ENCODE assay signal across 8 cellular contexts in genomic region chr10:32957341-32958084, GRCh38. TPM values are rescaled to one million over a fixed set of nuclear protein-coding genes. Genes with fewer than 3 reads are reported as not detected.
DNase-seq lines count a peak whose midpoint lies in the region; ATAC-seq, FAIRE-seq and TF ChIP-seq lines count a peak whose summit lies in the region.

No MANE protein-coding gene starts in this region.

- peak overlapping the region; percentile 78 for H3K4me3 Mint-ChIP-seq in activated CD4-positive, alpha-beta T cell treated with anti-CD3 and anti-CD28 coated beads, Interleukin-2, amount 10 ng/mL, durations not matched to agents 7 days and 5 days
- H3K4me3 Mint-ChIP-seq in mesothelial cell of epicardium = peak overlapping the region; percentile 76
- H3K4me3 Mint-ChIP-seq in stimulated activated naive CD8-positive, alpha-beta T cell treated with anti-CD3 and anti-CD28 coated beads, Interleukin-15, amount 100 ng/mL, for 72 hours = peak overlapping the region; percentile 80 to 81

- ATAC-seq in GM19455 (IDR thresholded peaks at IDR 0.05; ENCODE audit: unreplicated experiment) (peak; percentile 22), HG03571 (IDR thresholded peaks at IDR 0.05; ENCODE audit: unreplicated experiment) (peak; percentile 22)
- peak; percentile 57 for ATAC-seq in stimulated activated naive CD8-positive, alpha-beta T cell treated with anti-CD3 and anti-CD28 coated beads, Interleukin-15, amount 100 ng/mL, for 72 hours

- H4K20me1 ChIP-seq in H1 (replicated peaks in 1 of 2; ENCODE audit: control insufficient read depth in 1 of 2, insufficient read depth in 2 of 2, low read length in 2 of 2) = peaks cover 0 to 11% of the 10 kb centered on the region in 2 experiments

- no peak overlapping the region for H4K91ac ChIP-seq in H1 (replicated peaks; ENCODE audit: insufficient read length, low read length)

- TF ChIP-seq POLR2A in H1 (IDR thresholded peaks at IDR 0.05; ENCODE audit: control extremely low read depth in 1 of 2, low read depth in 2 of 2, low read length in 2 of 2) = peak; percentile 20 to 44; a peak in 2 of 3 replicates

- H3K27me3 Mint-ChIP-seq in activated CD4-positive, alpha-beta T cell treated with anti-CD3 and anti-CD28 coated beads, Interleukin-2, amount 10 ng/mL, durations not matched to agents 7 days and 5 days = peaks cover 10% of the 10 kb centered on the region
- H3K27me3 Mint-ChIP-seq in mesothelial cell of epicardium (ENCODE audit: low read depth) = no peaks in the 10 kb centered on the region
- peaks cover 8% of the 10 kb centered on the region for H3K27me3 Mint-ChIP-seq in stimulated activated naive CD8-positive, alpha-beta T cell treated with anti-CD3 and anti-CD28 coated beads, Interleukin-15, amount 100 ng/mL, for 72 hours

- peak overlapping the region; percentile 71 to 96 (median 84) for H3K9ac ChIP-seq in H1 (replicated peaks in 1 of 4; ENCODE audit: extremely low read depth in 1 of 4, low read depth in 3 of 4, low read length in 3 of 4)

- no peak overlapping the region for H4K5ac ChIP-seq in H1 (ENCODE audit: insufficient read length, low read depth, low read length)

- H3K9me3 ChIP-seq in H1 (ENCODE audit: insufficient read depth in 2 of 2, low read depth in 1 of 2, low read length in 1 of 2) = no peaks in the 10 kb centered on the region

- peaks cover 29 to 67% of the 10 kb centered on the region in 2 experiments for H3K79me2 ChIP-seq in H1 (ENCODE audit: control insufficient read depth in 1 of 2, insufficient read depth in 2 of 2, low read length in 2 of 2)

- H3K4me1 Mint-ChIP-seq in activated CD4-positive, alpha-beta T cell treated with anti-CD3 and anti-CD28 coated beads, Interleukin-2, amount 10 ng/mL, durations not matched to agents 7 days and 5 days = peaks cover 53% of the 10 kb centered on the region
- peaks cover 58% of the 10 kb centered on the region for H3K4me1 Mint-ChIP-seq in mesothelial cell of epicardium
- peaks cover 47% of the 10 kb centered on the region for H3K4me1 Mint-ChIP-seq in stimulated activated naive CD8-positive, alpha-beta T cell treated with anti-CD3 and anti-CD28 coated beads, Interleukin-15, amount 100 ng/mL, for 72 hours

- no peaks in the 10 kb centered on the region for H3K9me3 Mint-ChIP-seq in activated CD4-positive, alpha-beta T cell treated with anti-CD3 and anti-CD28 coated beads, Interleukin-2, amount 10 ng/mL, durations not matched to agents 7 days and 5 days
- no peaks in the 10 kb centered on the region for H3K9me3 Mint-ChIP-seq in mesothelial cell of epicardium
- H3K9me3 Mint-ChIP-seq in stimulated activated naive CD8-positive, alpha-beta T cell treated with anti-CD3 and anti-CD28 coated beads, Interleukin-15, amount 100 ng/mL, for 72 hours = no peaks in the 10 kb centered on the region

- peaks cover 7% of the 10 kb centered on the region for H3K23me2 ChIP-seq in H1 (ENCODE audit: low read depth, low read length)

- H3K23ac ChIP-seq in H1 (ENCODE audit: insufficient read length) = no peak overlapping the region

- peak overlapping the region; percentile 83 for H3K27ac Mint-ChIP-seq in activated CD4-positive, alpha-beta T cell treated with anti-CD3 and anti-CD28 coated beads, Interleukin-2, amount 10 ng/mL, durations not matched to agents 7 days and 5 days
- H3K27ac Mint-ChIP-seq in mesothelial cell of epicardium = peak overlapping the region; percentile 75
- peak overlapping the region; percentile 42 to 67 for H3K27ac Mint-ChIP-seq in stimulated activated naive CD8-positive, alpha-beta T cell treated with anti-CD3 and anti-CD28 coated beads, Interleukin-15, amount 100 ng/mL, for 72 hours

- H2AK5ac ChIP-seq in H1 (ENCODE audit: low read depth, low read length) = no peak overlapping the region

- no peak for TF ChIP-seq RAD21 in H1 (IDR thresholded peaks at IDR 0.05 in 1 of 2, conservative IDR thresholded peaks at IDR 0.05 in 1 of 2; ENCODE audit: low read depth in 2 of 2, low read length in 2 of 2)

- peak overlapping the region; percentile 85; the same call in 1 of the 2 replicates for H2BK5ac ChIP-seq in H1 (ENCODE audit: low read depth, low read length)

- H2BK15ac ChIP-seq in H1 (ENCODE audit: low read length) = no peak overlapping the region

- no peak overlapping the region; the same call in 1 of the 2 replicates for H3K18ac ChIP-seq in H1 (ENCODE audit: extremely low read depth, low read length)

- H3K4me3 ChIP-seq in H1 (ENCODE audit: extremely low read depth in 1 of 4, insufficient read depth in 2 of 4, low read depth in 3 of 4, low read length in 4 of 4) = peak overlapping the region; percentile 74 to 95 (median 86)

- peaks cover 11% of the 10 kb centered on the region for H3K36me3 Mint-ChIP-seq in activated CD4-positive, alpha-beta T cell treated with anti-CD3 and anti-CD28 coated beads, Interleukin-2, amount 10 ng/mL, durations not matched to agents 7 days and 5 days (ENCODE audit: low read depth)
- no peaks in the 10 kb centered on the region for H3K36me3 Mint-ChIP-seq in mesothelial cell of epicardium

- H3K4ac ChIP-seq in H1 (replicated peaks; ENCODE audit: insufficient read length, low read depth, low read length) = no peak overlapping the region

- H3K14ac ChIP-seq in H1 (ENCODE audit: insufficient read length) = no peak overlapping the region

- no peak for TF ChIP-seq EP300 in H1 (IDR thresholded peaks at IDR 0.05; ENCODE audit: borderline replicate concordance in 1 of 2, low read depth in 2 of 2, low read length in 2 of 2)

- H4K8ac ChIP-seq in H1 (ENCODE audit: extremely low read depth, insufficient read depth, low read length) = peak overlapping the region; percentile 72

- H2BK20ac ChIP-seq in H1 (ENCODE audit: low read length) = no peak overlapping the region

- no peak overlapping the region for H2BK120ac ChIP-seq in H1 (replicated peaks; ENCODE audit: low read depth, low read length)

- H3K36me3 ChIP-seq in H1 (ENCODE audit: control insufficient read depth in 2 of 4, insufficient read depth in 4 of 4, low read length in 3 of 4) = peaks cover 0 to 4% (median 0%) of the 10 kb centered on the region in 4 experiments; a peak in 1 of 8 replicates

- peak overlapping the region; percentile 97; the same call in 1 of the 2 replicates for H3K27ac ChIP-seq in H1 (ENCODE audit: low read depth, low read length)

- POLR2A ChIA-PET in activated CD4-positive, alpha-beta T cell treated with anti-CD3 and anti-CD28 coated beads, Interleukin-2, amount 10 ng/mL, durations not matched to agents 7 days and 5 days (lab: Charles Lee) = interaction anchor here (1.3 kb wide), 1 partner anchor 23 kb away, joined by 6 read pairs; no protein-coding TSS in a partner anchor
- POLR2A ChIA-PET in H1 (lab: Charles Lee; ENCODE audit: partially characterized antibody) = interaction anchor here (1.0 to 4.8 kb wide), 8 partner anchors 10 to 51 kb away, joined by 3 to 26 read pairs (median 8); no protein-coding TSS in a partner anchor

- H2BK12ac ChIP-seq in H1 (ENCODE audit: low read depth, low read length) = no peak overlapping the region

- peak overlapping the region; percentile 23 for H3K56ac ChIP-seq in H1 (replicated peaks; ENCODE audit: insufficient read length, low read depth, low read length)

- WGBS in H1 (ENCODE audit: extremely low coverage in 1 of 2, insufficient coverage in 1 of 2, insufficient read length in 1 of 2, insufficient replicate concordance in 2 of 2, low coverage in 1 of 2, low lambda C conversion rate in 2 of 2, missing lambda C conversion rate in 1 of 2), 2 experiments = 5% methylated on average over 30 of the region's 87 CpGs; no CpG with 5 or more reads in 1 of the 2 experiments

- H3K79me1 ChIP-seq in H1 (ENCODE audit: low read depth, low read length) = no peaks in the 10 kb centered on the region

- FAIRE-seq in H1 (lab: Jason Lieb, UNC) = no peak

- no peaks in the 10 kb centered on the region for H3K27me3 ChIP-seq in H1 (replicated peaks in 1 of 4; ENCODE audit: control insufficient read depth in 3 of 4, extremely low read depth in 1 of 4, insufficient read depth in 3 of 4, low read length in 3 of 4)

- peak overlapping the region; percentile 74 to 84 for H3K4me2 ChIP-seq in H1 (ENCODE audit: insufficient read depth in 1 of 2, low read depth in 2 of 2, low read length in 2 of 2)

- H3K4me1 ChIP-seq in H1 (replicated peaks in 1 of 4; ENCODE audit: control insufficient read depth in 3 of 4, insufficient read depth in 4 of 4, low read length in 3 of 4) = peaks cover 3 to 28% (median 14%) of the 10 kb centered on the region in 4 experiments; a peak in 4 of 7 replicates

- CTCF ChIA-PET in activated CD4-positive, alpha-beta T cell treated with anti-CD3 and anti-CD28 coated beads, Interleukin-2, amount 10 ng/mL, durations not matched to agents 7 days and 5 days (lab: Charles Lee) = interaction anchor here (0.6 to 1.3 kb wide), 3 partner anchors 23 to 52 kb away, joined by 3 to 4 read pairs (median 4); no protein-coding TSS in a partner anchor
- CTCF ChIA-PET in H1 (lab: Charles Lee; ENCODE audit: partially characterized antibody) = interaction anchor here (0.9 to 1.2 kb wide), 2 partner anchors 18 to 31 kb away, joined by 3 to 4 read pairs; no protein-coding TSS in a partner anchor

- TF ChIP-seq CTCF in H1 (IDR thresholded peaks at IDR 0.05; ENCODE audit: control extremely low read depth in 1 of 3, insufficient read depth in 1 of 3, low read depth in 1 of 3, low read length in 3 of 3) = no peak
- TF ChIP-seq CTCF in mesothelial cell of epicardium (IDR thresholded peaks at IDR 0.05; ENCODE audit: unreplicated experiment) = no peak

- DNase-seq in C1 segment of cervical spinal cord (lab: John Stamatoyannopoulos, UW) (peak in 10 of 14 donors; percentile 36 to 72 (median 60)), H1 (ENCODE audit: low read depth in 1 of 2, low spot score in 2 of 2) (peak in 1 of 2 experiments; percentile 73), mesothelial cell of epicardium (ENCODE audit: low spot score in 2 of 2, unreplicated experiment in 2 of 2) (peak; percentile 34 to 67), NCI-H345 (lab: John Stamatoyannopoulos, UW) (no peak)
- DNase-seq in activated CD4-positive, alpha-beta T cell treated with anti-CD3 and anti-CD28 coated beads, Interleukin-2, amount 10 ng/mL, durations not matched to agents 7 days and 5 days = peak; percentile 35
- peak; percentile 57 to 60 for DNase-seq in stimulated activated naive CD8-positive, alpha-beta T cell treated with anti-CD3 and anti-CD28 coated beads, Interleukin-15, amount 100 ng/mL, for 72 hours

- H2AFZ ChIP-seq in H1 (ENCODE audit: low read length) = no peak overlapping the region

RNA-seq across cellular contexts. Expression of gene ITGB1, which starts 0.5 kb away (rescaled TPM):
- 10 to 100 TPM; 89.4 to 98.4 TPM for total RNA-seq in activated CD4-positive, alpha-beta T cell treated with anti-CD3 and anti-CD28 coated beads, Interleukin-2, amount 10 ng/mL, durations not matched to agents 7 days and 5 days
- 282 and 321 TPM in 2 replicates for total RNA-seq in H1 (2021; fragmentation: NEBNext Ultra II Directional; extraction: Animal tissue kit (Norgen Biotek cat#: 25700))
- 57.1 and 82.7 TPM in 2 replicates for polyA plus RNA-seq in H1 (2011; rRNA removed)
- 151 TPM for polyA plus RNA-seq in H1 (2011; cell fraction: cytosol; rRNA removed)
- 32.8 TPM for polyA plus RNA-seq in H1 (2011; cell fraction: nucleus; rRNA removed)
- 119 to 215 TPM (median 141 TPM) in 4 replicates for polyA plus RNA-seq in H1 (2012, experiment 1 of 2)
- polyA plus RNA-seq in H1 (2012, experiment 2 of 2) = 15.1 TPM
- polyA plus RNA-seq in H1 (2013, experiment 1 of 2) = 579 TPM
- polyA plus RNA-seq in H1 (2013, experiment 2 of 2) = 609 TPM
- 93.1 and 146 TPM in 2 replicates for polyA minus RNA-seq in H1 (2011; rRNA and poly(A)+ RNA removed)
- 99.0 TPM for polyA minus RNA-seq in H1 (2011; cell fraction: cytosol; rRNA and poly(A)+ RNA removed)
- 131 TPM for polyA minus RNA-seq in H1 (2011; cell fraction: nucleus; rRNA and poly(A)+ RNA removed)
- total RNA-seq in mesothelial cell of epicardium = 294 to 307 TPM (median 307 TPM) in 3 replicates
